ENCODE assay signal across 26 cellular contexts in the genomic region with DNA sequence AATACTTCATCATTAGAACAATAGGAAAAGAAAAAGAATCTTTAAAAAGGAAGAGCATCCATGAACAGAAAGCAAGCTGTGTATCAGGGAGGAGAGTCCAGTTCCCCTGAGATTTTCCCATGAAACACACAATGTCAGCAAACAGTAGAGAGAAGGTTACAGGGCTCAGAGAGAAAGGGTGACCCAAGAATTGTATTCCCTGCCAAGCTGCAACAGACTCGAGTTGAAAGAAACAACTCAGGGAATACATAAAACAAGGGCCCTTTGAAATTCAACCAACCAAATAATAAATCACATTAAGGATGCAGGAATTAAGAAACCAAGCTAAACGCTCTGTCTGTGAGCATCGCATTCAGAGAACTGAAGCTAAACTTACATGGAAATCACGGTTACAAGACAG. TPM values are rescaled to one million over a fixed set of nuclear protein-coding genes. Genes with fewer than 3 reads are reported as not detected.
DNase-seq lines count a peak whose midpoint lies in the region; ATAC-seq, FAIRE-seq and TF ChIP-seq lines count a peak whose summit lies in the region.
"Had no signal": no experiment of that assay in that cellular context is flagged by ENCODE, and none has a peak within 500 bp of the region (broad histone marks: within the 10 kb centered on the region; RNA-seq: fewer than 3 reads in every experiment).

No MANE protein-coding gene starts in this region.

- peaks cover 28% of the 10 kb centered on the region for H3K4me1 Mint-ChIP-seq in neural crest cell
- H3K4me1 Mint-ChIP-seq: central memory CD8-positive, alpha-beta T cell had no signal

- DNase-seq in DMS79 treated with DMSO at 0.1 percent for 48 hours (lab: John Stamatoyannopoulos, UW), result peak; percentile 68
- DNase-seq in SK-MEL-5 (ENCODE audit: low read depth, low spot score), result peak; percentile 61
- no peak for DNase-seq in neural crest cell (ENCODE audit: low read depth, low spot score)
- DNase-seq in NOMO-1 treated with dmso at 0.1 percent for 144 hours (lab: John Stamatoyannopoulos, UW; ENCODE audit: unreplicated experiment), result no peak
- no peak for DNase-seq in activated CD4-positive, alpha-beta T cell treated with anti-CD3 and anti-CD28 coated beads for 48 hours
- DNase-seq in SIG-M5 treated with dmso at 0.1 percent for 504 hours (lab: John Stamatoyannopoulos, UW; ENCODE audit: unreplicated experiment), result no peak
- DNase-seq: activated B cell treated with CpG ODN at 0.5 μM for 24 hours; activated CD4-positive, alpha-beta T cell treated with anti-CD3 and anti-CD28 coated beads, Interleukin-2, amount 50 U/mL, for 48 hours; activated CD8-positive, alpha-beta memory T cell treated with anti-CD3 and anti-CD28 coated beads, Interleukin-2, amount 50 U/mL, for 4 hours; aorta; C1 segment of cervical spinal cord; Calu3; left cardiac atrium; NCI-H1436 treated with DMSO at 0.1 percent for 48 hours; NCI-H510A treated with DMSO at 0.1 percent for 48 hours; right lobe of liver; stimulated activated naive CD8-positive, alpha-beta T cell treated with anti-CD3 and anti-CD28 coated beads, Interleukin-15, Interleukin-2, amounts not matched to agents 100 U/mL and 50 U/mL, for 24 hours had no signal

- H3K36me3 Mint-ChIP-seq in neural crest cell (ENCODE audit: low read depth), result no peaks in the 10 kb centered on the region
- H3K36me3 Mint-ChIP-seq: activated naive CD4-positive, alpha-beta T cell treated with anti-CD3 and anti-CD28 coated beads, Interleukin-2, amount 50 U/mL, for 72 hours; natural killer cell treated with Interleukin-12 subunit alpha and Interleukin-12 subunit beta and Interleukin-15 and Interleukin-18, amount 100 ng/mL, for 72 hours had no signal

- peak; percentile 91 for FAIRE-seq in endometrium (lab: Jason Lieb, UNC)
- FAIRE-seq: K562 had no signal

- ATAC-seq in GM21717 (IDR thresholded peaks at IDR 0.05; ENCODE audit: unreplicated experiment), result no peak
- ATAC-seq: activated naive CD4-positive, alpha-beta T cell treated with anti-CD3 and anti-CD28 coated beads, Interleukin-2, amount 50 U/mL, for 72 hours; K562; left cardiac atrium; natural killer cell treated with Interleukin-12 subunit alpha and Interleukin-12 subunit beta and Interleukin-15 and Interleukin-18, amount 100 ng/mL, for 72 hours; right lobe of liver; stimulated activated naive CD8-positive, alpha-beta T cell treated with anti-CD3 and anti-CD28 coated beads, Interleukin-15, Interleukin-2, amounts not matched to agents 100 U/mL and 50 U/mL, for 24 hours had no signal

- H3K4me3 Mint-ChIP-seq in neural crest cell, result peak overlapping the region; percentile 22
- H3K4me3 Mint-ChIP-seq: activated B cell treated with CpG ODN at 0.5 μM for 24 hours; central memory CD8-positive, alpha-beta T cell; natural killer cell treated with Interleukin-12 subunit alpha and Interleukin-12 subunit beta and Interleukin-15 and Interleukin-18, amount 100 ng/mL, for 72 hours; T-helper 2 cell treated with Interferon-gamma antibody and Interleukin-4, amounts not matched to agents 5 μg/mL and 100 μg/mL, for 36 hours had no signal

- no peaks in the 10 kb centered on the region for H3K27me3 Mint-ChIP-seq in neural crest cell (ENCODE audit: low read depth)
- H3K27me3 Mint-ChIP-seq: activated B cell treated with CpG ODN at 0.5 μM for 24 hours; central memory CD8-positive, alpha-beta T cell had no signal

- H3K27ac Mint-ChIP-seq in neural crest cell (ENCODE audit: unreplicated experiment), result peak overlapping the region; percentile 23
- H3K27ac Mint-ChIP-seq: activated B cell treated with CpG ODN at 0.5 μM for 24 hours; activated naive CD4-positive, alpha-beta T cell treated with anti-CD3 and anti-CD28 coated beads, Interleukin-2, amount 50 U/mL, for 72 hours; natural killer cell treated with Interleukin-12 subunit alpha and Interleukin-12 subunit beta and Interleukin-15 and Interleukin-18, amount 100 ng/mL, for 72 hours; T-helper 2 cell treated with Interferon-gamma antibody and Interleukin-4, amounts not matched to agents 5 μg/mL and 100 μg/mL, for 36 hours had no signal

- no peaks in the 10 kb centered on the region for H3K9me3 Mint-ChIP-seq in neural crest cell
- H3K9me3 Mint-ChIP-seq: activated B cell treated with CpG ODN at 0.5 μM for 24 hours; activated naive CD4-positive, alpha-beta T cell treated with anti-CD3 and anti-CD28 coated beads, Interleukin-2, amount 50 U/mL, for 72 hours; central memory CD8-positive, alpha-beta T cell; natural killer cell treated with Interleukin-12 subunit alpha and Interleukin-12 subunit beta and Interleukin-15 and Interleukin-18, amount 100 ng/mL, for 72 hours; T-helper 2 cell treated with Interferon-gamma antibody and Interleukin-4, amounts not matched to agents 5 μg/mL and 100 μg/mL, for 36 hours had no signal

- no peak for TF ChIP-seq CTCF in neural crest cell (conservative IDR thresholded peaks at IDR 0.05)

- in situ Hi-C loops in SK-MEL-5 (cut with HindIII; ENCODE audit: low pct_unique_long_range_greater_than_20kb, low sequenced_read_pairs), result no loop called here

RNA-seq across cellular contexts. Expression of gene S100A16, which starts 20.2 kb away (rescaled TPM):
- 36.5 and 37.8 TPM in 2 replicates for total RNA-seq in SK-MEL-5 (2014; rRNA removed; shearing (Covaris generic))
- 47.7 and 58.8 TPM in 2 replicates for polyA plus RNA-seq in SK-MEL-5 (2015; cell fraction: cytosol; rRNA removed)
- polyA plus RNA-seq in SK-MEL-5 (2015; cell fraction: nucleus; rRNA removed), result 7.1 and 17.4 TPM in 2 replicates
- 5.3 and 7.1 TPM in 2 replicates for total RNA-seq in neural crest cell
- total RNA-seq: activated B cell treated with CpG ODN at 0.5 μM for 24 hours; activated naive CD4-positive, alpha-beta T cell treated with anti-CD3 and anti-CD28 coated beads, Interleukin-2, amount 50 U/mL, for 72 hours; natural killer cell treated with Interleukin-12 subunit alpha and Interleukin-12 subunit beta and Interleukin-15 and Interleukin-18, amount 100 ng/mL, for 72 hours had no signal

RNA-seq across cellular contexts. Expression of gene S100A14, which starts 23.4 kb away (rescaled TPM):
- total RNA-seq in SK-MEL-5 (2014; rRNA removed; shearing (Covaris generic)), result not detected in 2 replicates
- polyA plus RNA-seq in SK-MEL-5 (2015; cell fraction: cytosol; rRNA removed), result not detected in 2 replicates
- polyA plus RNA-seq in SK-MEL-5 (2015; cell fraction: nucleus; rRNA removed), result not detected in 2 replicates
- total RNA-seq in neural crest cell, result not detected in 2 replicates
- total RNA-seq: activated B cell treated with CpG ODN at 0.5 μM for 24 hours; activated naive CD4-positive, alpha-beta T cell treated with anti-CD3 and anti-CD28 coated beads, Interleukin-2, amount 50 U/mL, for 72 hours; aorta; natural killer cell treated with Interleukin-12 subunit alpha and Interleukin-12 subunit beta and Interleukin-15 and Interleukin-18, amount 100 ng/mL, for 72 hours; posterior vena cava had no signal

RNA-seq across cellular contexts. Expression of gene S100A2, which starts 27.1 kb away (rescaled TPM):
- 0.24 and 2.2 TPM in 2 replicates for total RNA-seq in SK-MEL-5 (2014; rRNA removed; shearing (Covaris generic))
- polyA plus RNA-seq in SK-MEL-5 (2015; cell fraction: cytosol; rRNA removed), result 1.2 and 1.5 TPM in 2 replicates
- polyA plus RNA-seq in SK-MEL-5 (2015; cell fraction: nucleus; rRNA removed), result 0.28 and 1.6 TPM in 2 replicates
- not detected in 2 replicates for total RNA-seq in neural crest cell
- total RNA-seq: right lobe of liver had no signal

RNA-seq across cellular contexts. Expression of gene S100A13, which starts 34.6 kb away (rescaled TPM):
- 247 and 266 TPM in 2 replicates for total RNA-seq in SK-MEL-5 (2014; rRNA removed; shearing (Covaris generic))
- polyA plus RNA-seq in SK-MEL-5 (2015; cell fraction: cytosol; rRNA removed), result 226 and 315 TPM in 2 replicates
- polyA plus RNA-seq in SK-MEL-5 (2015; cell fraction: nucleus; rRNA removed), result 102 and 111 TPM in 2 replicates
- 30.2 and 33.7 TPM in 2 replicates for total RNA-seq in neural crest cell

RNA-seq across cellular contexts. Expression of gene S100A1, which starts 35.5 kb away (rescaled TPM):
- total RNA-seq in SK-MEL-5 (2014; rRNA removed; shearing (Covaris generic)), result 563 and 586 TPM in 2 replicates
- 710 and 1,025 TPM in 2 replicates for polyA plus RNA-seq in SK-MEL-5 (2015; cell fraction: cytosol; rRNA removed)
- polyA plus RNA-seq in SK-MEL-5 (2015; cell fraction: nucleus; rRNA removed), result 77.5 and 80.9 TPM in 2 replicates
- not detected in 2 replicates for total RNA-seq in neural crest cell
- total RNA-seq: activated naive CD4-positive, alpha-beta T cell treated with anti-CD3 and anti-CD28 coated beads, Interleukin-2, amount 50 U/mL, for 72 hours; Calu3; dermis microvascular lymphatic vessel endothelial cell; natural killer cell treated with Interleukin-12 subunit alpha and Interleukin-12 subunit beta and Interleukin-15 and Interleukin-18, amount 100 ng/mL, for 72 hours had no signal

Comparison
In these comparisons a context has a peak if more than half of its experiments do, and no peak if none do; other contexts are left out.
1. DNase-seq: peak in DMS79 treated with DMSO at 0.1 percent for 48 hours (single experiment) and SK-MEL-5 (single experiment); none in neural crest cell (single experiment), NOMO-1 treated with dmso at 0.1 percent for 144 hours (single experiment), activated CD4-positive, alpha-beta T cell treated with anti-CD3 and anti-CD28 coated beads for 48 hours (single experiment) and SIG-M5 treated with dmso at 0.1 percent for 504 hours (single experiment).